ENCODE assay signal across 24 cellular contexts in genomic region chrX:134533952-134534351, GRCh38.
"Had no signal": no experiment of that assay in that cellular context is flagged by ENCODE, and none has a peak within 500 bp of the region (broad histone marks: within the 10 kb centered on the region; RNA-seq: fewer than 3 reads in every experiment).

No MANE protein-coding gene starts in this region.

- H3K9me3 Mint-ChIP-seq: natural killer cell treated with Interleukin-12 subunit alpha and Interleukin-12 subunit beta and Interleukin-15 and Interleukin-18, amount 100 ng/mL, for 72 hours; stimulated activated memory B cell treated with anti-CD40 and anti-IgM and Interleukin-4, amounts not matched to agents 10 μg/mL and 1 μg/mL and 100 μg/mL, for 72 hours; stimulated activated naive CD8-positive, alpha-beta T cell treated with anti-CD3 and anti-CD28 coated beads, Interleukin-15, Interleukin-2, amounts not matched to agents 100 ng/mL and 50 ng/mL, for 24 hours had no signal

- H3K4me3 Mint-ChIP-seq: natural killer cell treated with Interleukin-12 subunit alpha and Interleukin-12 subunit beta and Interleukin-15 and Interleukin-18, amount 100 ng/mL, for 72 hours; stimulated activated memory B cell treated with anti-CD40 and anti-IgM and Interleukin-4, amounts not matched to agents 10 μg/mL and 1 μg/mL and 100 μg/mL, for 72 hours; stimulated activated naive CD8-positive, alpha-beta T cell treated with anti-CD3 and anti-CD28 coated beads, Interleukin-15, Interleukin-2, amounts not matched to agents 100 ng/mL and 50 ng/mL, for 24 hours had no signal

- H3K9me3 ChIP-seq: gastrocnemius medialis, heart right ventricle, left ventricle myocardium inferior, lower lobe of right lung, prostate gland, right lobe of liver, spleen, testis, transverse colon had no signal

- H2AFZ ChIP-seq: parathyroid adenoma had no signal

- H3K79me2 ChIP-seq: parathyroid adenoma had no signal

- H3K27me3 ChIP-seq: gastrocnemius medialis, right lobe of liver, spleen, testis, transverse colon had no signal

- H3K4me1 ChIP-seq: gastrocnemius medialis, lower lobe of right lung, parathyroid adenoma, prostate gland, right lobe of liver, spleen, transverse colon had no signal

- H3K9ac ChIP-seq: parathyroid adenoma had no signal

- H3K27ac Mint-ChIP-seq: natural killer cell treated with Interleukin-12 subunit alpha and Interleukin-12 subunit beta and Interleukin-15 and Interleukin-18, amount 100 ng/mL, for 72 hours; stimulated activated memory B cell treated with anti-CD40 and anti-IgM and Interleukin-4, amounts not matched to agents 10 μg/mL and 1 μg/mL and 100 μg/mL, for 72 hours; stimulated activated naive CD8-positive, alpha-beta T cell treated with anti-CD3 and anti-CD28 coated beads, Interleukin-15, Interleukin-2, amounts not matched to agents 100 ng/mL and 50 ng/mL, for 24 hours had no signal

- DNase-seq: cortex of kidney; dorsolateral prefrontal cortex; effector CD8-positive, alpha-beta T cell; gastrocnemius medialis; heart right ventricle; hypothalamus; islet precursor cell; left ventricle myocardium inferior; lower lobe of right lung; mesenchymal stem cell; midbrain; retina; right lobe of liver; spleen; stimulated activated CD4-positive, alpha-beta T cell treated with anti-CD3 and anti-CD28 coated beads, Interleukin-15, amount 100 ng/mL, for 24 hours; stimulated activated CD4-positive, alpha-beta T cell treated with anti-CD3 and anti-CD28 coated beads, Interleukin-1b, Interleukin-23, amount 100 ng/mL, for 48 hours; stimulated activated CD4-positive, alpha-beta T cell treated with anti-CD3 and anti-CD28 coated beads, Interleukin-4, amount 100 ng/mL, for 24 hours; testis; transverse colon had no signal

- H3K27me3 Mint-ChIP-seq: stimulated activated memory B cell treated with anti-CD40 and anti-IgM and Interleukin-4, amounts not matched to agents 10 μg/mL and 1 μg/mL and 100 μg/mL, for 72 hours; stimulated activated naive CD8-positive, alpha-beta T cell treated with anti-CD3 and anti-CD28 coated beads, Interleukin-15, Interleukin-2, amounts not matched to agents 100 ng/mL and 50 ng/mL, for 24 hours had no signal

- H3K27ac ChIP-seq: dorsolateral prefrontal cortex, gastrocnemius medialis, heart right ventricle, left ventricle myocardium inferior, lower lobe of right lung, parathyroid adenoma, prostate gland, right lobe of liver, spleen, testis, transverse colon had no signal

- ATAC-seq: gastrocnemius medialis; heart right ventricle; lower lobe of right lung; natural killer cell treated with Interleukin-12 subunit alpha and Interleukin-12 subunit beta and Interleukin-15 and Interleukin-18, amount 100 ng/mL, for 72 hours; right lobe of liver; stimulated activated memory B cell treated with anti-CD40 and anti-IgM and Interleukin-4, amounts not matched to agents 10 μg/mL and 1 μg/mL and 100 μg/mL, for 72 hours had no signal

- H3K4me1 Mint-ChIP-seq: stimulated activated memory B cell treated with anti-CD40 and anti-IgM and Interleukin-4, amounts not matched to agents 10 μg/mL and 1 μg/mL and 100 μg/mL, for 72 hours had no signal

- H3K4me3 ChIP-seq: dorsolateral prefrontal cortex, gastrocnemius medialis, heart right ventricle, left ventricle myocardium inferior, lower lobe of right lung, prostate gland, right lobe of liver, spleen, testis, transverse colon had no signal

- H3K36me3 Mint-ChIP-seq: natural killer cell treated with Interleukin-12 subunit alpha and Interleukin-12 subunit beta and Interleukin-15 and Interleukin-18, amount 100 ng/mL, for 72 hours; stimulated activated memory B cell treated with anti-CD40 and anti-IgM and Interleukin-4, amounts not matched to agents 10 μg/mL and 1 μg/mL and 100 μg/mL, for 72 hours had no signal

- H3K36me3 ChIP-seq: gastrocnemius medialis, heart right ventricle, left ventricle myocardium inferior, lower lobe of right lung, prostate gland, right lobe of liver, spleen, transverse colon had no signal
